ENCODE assay signal across 8 cellular contexts in the genomic region with DNA sequence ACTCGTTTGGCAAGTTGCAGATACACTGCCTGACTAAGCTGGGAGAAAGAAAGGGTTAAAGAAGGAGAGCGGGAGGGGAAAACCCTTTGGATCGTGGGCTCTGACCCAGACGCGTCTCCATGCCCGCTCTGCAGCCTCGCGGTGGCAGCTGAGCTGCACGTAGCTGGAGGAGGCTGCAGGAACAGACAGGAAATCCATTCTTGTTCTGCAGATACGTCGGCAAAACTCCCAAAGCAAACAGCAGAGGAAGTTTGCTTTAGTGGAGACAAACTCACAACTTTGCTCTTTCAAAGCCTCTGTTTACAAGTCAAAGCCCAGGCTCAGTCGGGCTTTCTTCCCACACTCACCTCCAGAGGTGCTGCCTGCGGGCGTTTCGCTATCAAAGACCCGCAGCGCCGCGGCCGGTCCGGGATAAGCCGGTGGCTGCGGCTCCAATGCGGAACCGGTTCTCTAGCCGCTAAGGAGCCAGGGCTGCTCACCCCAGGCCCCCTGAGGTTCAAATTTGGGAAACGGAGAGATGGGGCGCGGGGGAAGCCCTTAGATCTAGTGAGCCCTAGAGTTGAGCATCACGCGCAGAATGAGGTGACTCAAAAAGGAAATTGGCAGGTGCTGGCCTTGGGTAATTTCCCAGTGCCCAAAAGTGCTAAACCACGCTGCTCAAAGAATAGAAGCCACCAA.
DNase-seq lines count a peak whose midpoint lies in the region; ATAC-seq, FAIRE-seq and TF ChIP-seq lines count a peak whose summit lies in the region.

No MANE protein-coding gene starts in this region.

- CTCF ChIA-PET in IMR-90 (lab: Yijun Ruan, JAX), result interaction anchor here (0.6 to 2.2 kb wide), 2 partner anchors 85 to 130 kb away, joined by 4 to 8 read pairs; no protein-coding TSS in a partner anchor

- 31% methylated on average over 20 of the region's 32 CpGs; no CpG with 5 or more reads in 1 of the 2 experiments for WGBS in IMR-90 (ENCODE audit: extremely low coverage in 2 of 2, insufficient read length in 1 of 2), 2 experiments
- 3 to 4% methylated on average over 32 of the region's 32 CpGs for WGBS in pancreas, 2 donors

- no peak overlapping the region; the same call in 1 of the 2 replicates for H3K9ac ChIP-seq in IMR-90 (ENCODE audit: low read depth, low read length)

- H2BK20ac ChIP-seq in IMR-90 (ENCODE audit: low read depth, low read length), result peak overlapping the region; percentile 80

- POLR2A ChIA-PET in IMR-90 (lab: Charles Lee; ENCODE audit: unreplicated experiment), result no interaction called here

- peaks cover 41% of the 10 kb centered on the region for H3K4me1 Mint-ChIP-seq in glutamatergic neuron (ENCODE audit: low read depth, unreplicated experiment)

- H3K27ac Mint-ChIP-seq in glutamatergic neuron (ENCODE audit: unreplicated experiment), result no peak overlapping the region

- H2AK9ac ChIP-seq in IMR-90 (replicated peaks; ENCODE audit: low read depth, low read length, poor library complexity), result peak overlapping the region; percentile 53

- peak overlapping the region; percentile 87 for H2BK120ac ChIP-seq in IMR-90 (ENCODE audit: low read depth, low read length)

- H3K9me3 Mint-ChIP-seq in glutamatergic neuron (ENCODE audit: unreplicated experiment), result peaks cover 6% of the 10 kb centered on the region

- peak overlapping the region; percentile 56 for H3K4me3 Mint-ChIP-seq in glutamatergic neuron (ENCODE audit: unreplicated experiment)

- H3K4me2 ChIP-seq in IMR-90 (ENCODE audit: low read depth, low read length), result peak overlapping the region; percentile 49

- peak overlapping the region; percentile 80 for H2AFZ ChIP-seq in IMR-90 (replicated peaks; ENCODE audit: low read length, poor library complexity)

- H3K36me3 ChIP-seq in IMR-90 (ENCODE audit: control insufficient read depth, insufficient read depth, low read length) (no peaks in the 10 kb centered on the region), pancreas (no peaks in the 10 kb centered on the region)

- no peak overlapping the region for H2BK5ac ChIP-seq in IMR-90 (ENCODE audit: low read depth, low read length, poor library complexity, severe bottlenecking)

- FAIRE-seq in pancreas (lab: Jason Lieb, UNC), result no peak

- H3K18ac ChIP-seq in IMR-90 (ENCODE audit: low read depth, low read length), result no peak overlapping the region

- H4K20me1 ChIP-seq in IMR-90 (ENCODE audit: insufficient read depth, low read length), result no peaks in the 10 kb centered on the region

- peaks cover 3% of the 10 kb centered on the region; the same call in 1 of the 2 replicates for H3K9me1 ChIP-seq in IMR-90 (ENCODE audit: insufficient read depth, low read length)

- H3K14ac ChIP-seq in IMR-90 (replicated peaks; ENCODE audit: low read depth, low read length), result peak overlapping the region; percentile 73; the same call in 1 of the 2 replicates

- peak overlapping the region; percentile 75 for H4K91ac ChIP-seq in IMR-90 (ENCODE audit: insufficient read depth, low read depth, low read length)

- H3K4me1 ChIP-seq in IMR-90 (ENCODE audit: control insufficient read depth, insufficient read depth, low read length) (peaks cover 8% of the 10 kb centered on the region), pancreas (peaks cover 0 to 10% (median 6%) of the 10 kb centered on the region in 3 donors)

- ATAC-seq in GM21515 (IDR thresholded peaks at IDR 0.05; ENCODE audit: unreplicated experiment), result peak; percentile 43
- peak; percentile 52 for ATAC-seq in IMR-90 (ENCODE audit: low read depth)
- peak; percentile 65 to 78 (median 76) for ATAC-seq in pancreas

- dilution Hi-C loops in IMR-90 (cut with HindIII; ENCODE audit: low sequenced_read_pairs, unreplicated experiment), result no loop called here

- no peak for TF ChIP-seq CTCF in IMR-90 (conservative IDR thresholded peaks at IDR 0.05; ENCODE audit: low read depth, low read length)
- no peak for TF ChIP-seq CTCF in glutamatergic neuron (IDR thresholded peaks at IDR 0.05; ENCODE audit: partially characterized antibody, unreplicated experiment)
- no peak for TF ChIP-seq CTCF in pancreas (IDR thresholded peaks at IDR 0.05)

- H3K36me3 Mint-ChIP-seq in glutamatergic neuron (ENCODE audit: unreplicated experiment), result no peaks in the 10 kb centered on the region

- H2BK15ac ChIP-seq in IMR-90 (ENCODE audit: low read depth, low read length), result no peak overlapping the region

- H3K56ac ChIP-seq in IMR-90 (ENCODE audit: extremely low read depth, insufficient read depth, low read length), result no peak overlapping the region

- H3K79me1 ChIP-seq in IMR-90 (ENCODE audit: low read depth in 1 of 2, low read length in 2 of 2), result no peaks in the 10 kb centered on the region

- peak overlapping the region; percentile 35 for H3K4me3 ChIP-seq in IMR-90 (ENCODE audit: insufficient read depth, low read depth, low read length)
- H3K4me3 ChIP-seq in pancreas, result peak overlapping the region in 2 of 4 donors; percentile 26 to 38

- peaks cover 3% of the 10 kb centered on the region for H3K27me3 Mint-ChIP-seq in glutamatergic neuron (ENCODE audit: unreplicated experiment)

- peak; percentile 34 for DNase-seq in EL
- peak; percentile 36 for DNase-seq in IMR-90
- DNase-seq in activated effector memory CD4-positive, alpha-beta T cell treated with anti-CD3 and anti-CD28 coated beads, Interleukin-2, amount 50 U/mL, for 16 hours, result peak; percentile 68
- DNase-seq in glutamatergic neuron, result peak; percentile 27
- DNase-seq in pancreas, result peak in 3 of 6 donors; percentile 37 to 72 (median 67)
- no peak for DNase-seq in RKO (ENCODE audit: low spot score)
- no peak for DNase-seq in OCI-M2 (lab: John Stamatoyannopoulos, UW; ENCODE audit: unreplicated experiment)

- in situ Hi-C loops in IMR-90 (cut with MboI; ENCODE audit: low sequenced_read_pairs), result loop anchor here (5.0 to 25.0 kb wide), 5 partner anchors 449 to 1896 kb away; no protein-coding TSS in a partner anchor

- H3K23ac ChIP-seq in IMR-90 (ENCODE audit: low read depth, low read length), result peak overlapping the region; percentile 84; the same call in 1 of the 2 replicates

- peak overlapping the region; percentile 24; the same call in 1 of the 2 replicates for H4K5ac ChIP-seq in IMR-90 (ENCODE audit: low read depth, low read length)

- H3K27ac ChIP-seq in IMR-90 (ENCODE audit: insufficient read depth, low read length) (no peak overlapping the region), pancreas (no peak overlapping the region)

- H4K8ac ChIP-seq in IMR-90 (ENCODE audit: low read depth in 2 of 2, low read length in 2 of 2), result peak overlapping the region; percentile 49 to 50; a peak in 3 of 4 replicates

- H2AK5ac ChIP-seq in IMR-90 (ENCODE audit: low read depth, low read length), result no peak overlapping the region

- intact Hi-C loops in IMR-90 (cut with micrococcal nuclease) (loop anchor here (2.0 to 5.0 kb wide), 2 partner anchors 447 to 1641 kb away; no protein-coding TSS in a partner anchor), pancreas (cut with DNase I) (loop anchor here in 2 of 3 donors (10.0 kb wide), 1 partner anchor 939 kb away; no protein-coding TSS in a partner anchor)

- H3K27me3 ChIP-seq in IMR-90 (ENCODE audit: control insufficient read depth, insufficient read depth, low read length) (no peaks in the 10 kb centered on the region), pancreas (no peaks in the 10 kb centered on the region)

- no peaks in the 10 kb centered on the region for H3K9me3 ChIP-seq in IMR-90 (ENCODE audit: control insufficient read depth, insufficient read depth, low read length)
- no peaks in the 10 kb centered on the region for H3K9me3 ChIP-seq in pancreas

- TF ChIP-seq RAD21 in IMR-90 (IDR thresholded peaks at IDR 0.05; ENCODE audit: low read length), result no peak

- peak overlapping the region; percentile 66 for H3K4ac ChIP-seq in IMR-90 (ENCODE audit: low read depth, low read length)

- no peak for TF ChIP-seq POLR2A in IMR-90 (IDR thresholded peaks at IDR 0.05; ENCODE audit: low read depth, low read length)

- no TSS peak for BruUV-seq in IMR-90 (replicated peaks; lab: Mats Ljungman, UMichigan)

TF ChIP-seq in IMR-90, 13 proteins besides CTCF, POLR2A, EP300 and RAD21:
- TF ChIP-seq MAFK (IDR thresholded peaks at IDR 0.05; ENCODE audit: low read depth, low read length), result no peak
TF ChIP-seq in IMR-90: peak in this region for 0.

Comparison
In these comparisons a context has a peak if more than half of its experiments do, and no peak if none do; other contexts are left out.
1. DNase-seq: peak in EL (single experiment), IMR-90 (single experiment), activated effector memory CD4-positive, alpha-beta T cell treated with anti-CD3 and anti-CD28 coated beads, Interleukin-2, amount 50 U/mL, for 16 hours (single experiment) and glutamatergic neuron (single experiment); none in RKO (single experiment) and OCI-M2 (single experiment).
2. Peak in every context shown above with its lines, with median percentiles within 50 percentile points of each other: ATAC-seq.